Comparison of ENCODE assay signal across 14 cellular contexts in genomic region chr1:22257286-22258275, GRCh38.
DNase-seq lines count a peak whose midpoint lies in the region; ATAC-seq and TF ChIP-seq lines count a peak whose summit lies in the region.
"Had no signal": no experiment of that assay in that cellular context is flagged by ENCODE, and none has a peak within 500 bp of the region (broad histone marks: within the 10 kb centered on the region; RNA-seq: fewer than 3 reads in every experiment).

No MANE protein-coding gene starts in this region.

- no peak for TF ChIP-seq EP300 in stomach (IDR thresholded peaks at IDR 0.05)

- TF ChIP-seq POLR2A in stomach (IDR thresholded peaks at IDR 0.05): no peak

- peaks cover 0 to 8% (median 0%) of the 10 kb centered on the region in 3 donors for H3K27me3 ChIP-seq in stomach

- peaks cover 26 to 80% (median 76%) of the 10 kb centered on the region in 4 donors for H3K4me1 ChIP-seq in stomach

- ATAC-seq in GM18502 (IDR thresholded peaks at IDR 0.05; ENCODE audit: poor library complexity, unreplicated experiment): no peak
- ATAC-seq: activated CD4-positive, CD25-positive, alpha-beta regulatory T cell treated with anti-CD3 and anti-CD28 coated beads, Interleukin-2, amount 50 U/mL, for 24 hours; stimulated activated memory B cell treated with anti-CD40 and anti-IgM and Interleukin-4, amounts not matched to agents 10 μg/mL and 1 μg/mL and 100 μg/mL, for 72 hours had no signal

- H3K27ac ChIP-seq in stomach: peak overlapping the region; percentile 80 to 91 (median 85)

- H3K9me3 ChIP-seq in stomach: no peaks in the 10 kb centered on the region
- H3K9me3 ChIP-seq: spleen had no signal

- DNase-seq in NCI-H146 (lab: John Stamatoyannopoulos, UW) (peak; percentile 32), NCI-H146 treated with DMSO at 0.1 percent for 48 hours (lab: John Stamatoyannopoulos, UW; ENCODE audit: unreplicated experiment) (no peak), NCI-H748 (lab: John Stamatoyannopoulos, UW; ENCODE audit: unreplicated experiment) (peak; percentile 78), left kidney (ENCODE audit: low read depth, low spot score) (peak; percentile 84), stomach (peak; percentile 78)
- no peak for DNase-seq in activated effector memory CD4-positive, alpha-beta T cell treated with Interleukin-2 at 50 U/mL for 16 hours
- no peak for DNase-seq in stimulated activated naive CD4-positive, alpha-beta T cell (lab: John Stamatoyannopoulos, UW)
- DNase-seq: C1 segment of cervical spinal cord, hypothalamus, naive B cell, spleen had no signal

- 31 to 61% (median 45%) methylated on average over 32 of the region's 32 CpGs for WGBS in stomach, 5 donors

- intact Hi-C loops in stomach (cut with DNase I; ENCODE audit: low total_unique reads): no loop called here

- H3K4me3 ChIP-seq in stomach: no peak overlapping the region
- H3K4me3 ChIP-seq: spleen had no signal

- no peaks in the 10 kb centered on the region for H3K36me3 ChIP-seq in stomach
- H3K36me3 ChIP-seq: spleen had no signal

- TF ChIP-seq CTCF in stomach (IDR thresholded peaks at IDR 0.05): no peak

Comparison
In these comparisons a context has a peak if more than half of its experiments do, and no peak if none do; other contexts are left out.
1. DNase-seq: peak in NCI-H146 (single experiment), NCI-H748 (single experiment), left kidney (single experiment) and stomach (single experiment); none in NCI-H146 treated with DMSO at 0.1 percent for 48 hours (single experiment), activated effector memory CD4-positive, alpha-beta T cell treated with Interleukin-2 at 50 U/mL for 16 hours (single experiment) and stimulated activated naive CD4-positive, alpha-beta T cell (0 of 6).